In genomic region chr5:172816887-172817418, GRCh38 we compare ENCODE assay signal across 9 cellular contexts. TPM values are rescaled to one million over a fixed set of nuclear protein-coding genes. Genes with fewer than 3 reads are reported as not detected.
DNase-seq lines count a peak whose midpoint lies in the region; ATAC-seq and TF ChIP-seq lines count a peak whose summit lies in the region.
"Had no signal": no experiment of that assay in that cellular context is flagged by ENCODE, and none has a peak within 500 bp of the region (broad histone marks: within the 10 kb centered on the region; RNA-seq: fewer than 3 reads in every experiment).

No MANE protein-coding gene starts in this region.

- whole genome bisulfite sequencing in psoas muscle, 3 donors: 35 to 40% (median 39%) methylated on average over 4 of the region's 4 CpGs

- H3K36me3 ChIP-seq in psoas muscle (ENCODE audit: insufficient read depth in 1 of 2, low read depth in 1 of 2): no peaks in the 10 kb centered on the region

- no peaks in the 10 kb centered on the region for H3K27me3 ChIP-seq in psoas muscle (ENCODE audit: insufficient read depth in 3 of 3, low read length in 2 of 3)

- H3K4me3 ChIP-seq in epithelial cell of esophagus (ENCODE audit: low read length): no peak overlapping the region
- H3K4me3 ChIP-seq in psoas muscle: no peak overlapping the region

- DNase-seq in DMS 273 (lab: John Stamatoyannopoulos, UW; ENCODE audit: unreplicated experiment) (peak; percentile 46), DMS 273 treated with DMSO at 0.1 percent for 48 hours (lab: John Stamatoyannopoulos, UW) (no peak), OCI-M1 (lab: John Stamatoyannopoulos, UW) (peak; percentile 12), epithelial cell of esophagus (ENCODE audit: low read depth) (peak; percentile 93), psoas muscle (no peak), SKM-1 (lab: John Stamatoyannopoulos, UW; ENCODE audit: unreplicated experiment) (no peak), NOMO-1 (lab: John Stamatoyannopoulos, UW; ENCODE audit: unreplicated experiment in 2 of 2) (no peak), iPS-NIHi11 (ENCODE audit: low spot score) (no peak)

- TF ChIP-seq CTCF in epithelial cell of esophagus (IDR thresholded peaks at IDR 0.05; ENCODE audit: insufficient read depth, low read depth, low read length, missing control alignments): no peak
- TF ChIP-seq CTCF in psoas muscle (IDR thresholded peaks at IDR 0.05): no peak

- H3K4me1 ChIP-seq in psoas muscle: peaks cover 5% of the 10 kb centered on the region

- no peaks in the 10 kb centered on the region for H3K9me3 ChIP-seq in psoas muscle

- intact Hi-C loops in psoas muscle (cut with DNase I): no loop called here

- peak; percentile 75 to 85 (median 80) for ATAC-seq in psoas muscle

- no peak overlapping the region for H3K27ac ChIP-seq in psoas muscle
- H3K27ac ChIP-seq: 22Rv1 had no signal

RNA-seq across cellular contexts. Expression of gene ERGIC1, which starts 17.1 kb away (rescaled TPM):
- total RNA-seq in psoas muscle: 10 to 100 TPM; 49.9 to 86.5 (median 53.7) TPM
- 100 to 1,000 TPM in 1 of 3 donors, 10 to 100 TPM in 2; 50.5 to 116 (median 60.1) TPM for polyA plus RNA-seq in psoas muscle

RNA-seq across cellular contexts. Expression of gene DUSP1, which starts 46.0 kb away (rescaled TPM):
- total RNA-seq in psoas muscle: 100 to 1,000 TPM in 3 of 4 donors, 10 to 100 TPM in 1; 89.0 to 287 (median 164) TPM
- polyA plus RNA-seq in psoas muscle: 100 to 1,000 TPM in 2 of 3 donors, 10 to 100 TPM in 1; 81.8 to 258 (median 141) TPM

Comparison
In these comparisons a context has a peak if more than half of its experiments do, and no peak if none do; other contexts are left out.
1. DNase-seq: peak in DMS 273 (single experiment), OCI-M1 (single experiment) and epithelial cell of esophagus (single experiment); none in DMS 273 treated with DMSO at 0.1 percent for 48 hours (single experiment), psoas muscle (0 of 2), SKM-1 (single experiment), NOMO-1 (0 of 2) and iPS-NIHi11 (single experiment).